Comparison of ENCODE assay signal across 16 cellular contexts in genomic region chr10:53006663-53007610, GRCh38.
DNase-seq lines count a peak whose midpoint lies in the region; ATAC-seq and TF ChIP-seq lines count a peak whose summit lies in the region.
"Had no signal": no experiment of that assay in that cellular context is flagged by ENCODE, and none has a peak within 500 bp of the region (broad histone marks: within the 10 kb centered on the region; RNA-seq: fewer than 3 reads in every experiment).

No MANE protein-coding gene starts in this region.

- no peaks in the 10 kb centered on the region for H3K36me3 ChIP-seq in neuron (ENCODE audit: insufficient read depth, low read length)
- H3K36me3 ChIP-seq in A673 (ENCODE audit: insufficient read depth, low read length, poor library complexity, severe bottlenecking) = no peaks in the 10 kb centered on the region
- H3K36me3 ChIP-seq: Peyer's patch had no signal

- peak; percentile 99 for ATAC-seq in left colon
- no peak for ATAC-seq in HG03442 (IDR thresholded peaks at IDR 0.05; ENCODE audit: unreplicated experiment)

- H3K4me3 ChIP-seq in neuron (ENCODE audit: low read length) = no peak overlapping the region
- no peak overlapping the region for H3K4me3 ChIP-seq in A673 (ENCODE audit: low read depth, low read length, poor library complexity, severe bottlenecking)
- H3K4me3 ChIP-seq: Peyer's patch had no signal

- H3K9me3 ChIP-seq in neuron (ENCODE audit: low read length) = no peaks in the 10 kb centered on the region
- peaks cover 4% of the 10 kb centered on the region for H3K9me3 ChIP-seq in A673 (ENCODE audit: low read depth, low read length, poor library complexity, severe bottlenecking)
- H3K9me3 ChIP-seq: Peyer's patch had no signal

- no peak overlapping the region for H3K27ac Mint-ChIP-seq in CD14-positive monocyte
- H3K27ac Mint-ChIP-seq: IgD-negative memory B cell had no signal

- H3K4me3 Mint-ChIP-seq in CD14-positive monocyte = no peak overlapping the region
- H3K4me3 Mint-ChIP-seq: IgD-negative memory B cell had no signal

- peaks cover 0 to 3% (median 0%) of the 10 kb centered on the region in 3 donors for H3K27me3 Mint-ChIP-seq in CD14-positive monocyte (ENCODE audit: low read depth in 3 of 3)
- H3K27me3 Mint-ChIP-seq: IgD-negative memory B cell had no signal

- DNase-seq in NCI-H345 (lab: John Stamatoyannopoulos, UW) (peak; percentile 12), NCI-H345 treated with DMSO at 0.1 percent for 48 hours (lab: John Stamatoyannopoulos, UW; ENCODE audit: unreplicated experiment) (no peak), left colon (no peak), HEK293T (ENCODE audit: extremely low spot score) (no peak), CD14-positive monocyte (ENCODE audit: low spot score) (no peak), A673 (ENCODE audit: low spot score) (no peak)
- DNase-seq: GF-D8, MV-4-11, NCI-H1436, NCI-H446, NCI-H748 treated with DMSO at 0.1 percent for 48 hours, Peyer's patch, SHP77 had no signal

- peak overlapping the region; percentile 61 for H2AFZ ChIP-seq in neuron (ENCODE audit: low read depth, low read length)

- no peak overlapping the region for H3K27ac ChIP-seq in A673 (ENCODE audit: low read depth, low read length, poor library complexity, severe bottlenecking)
- H3K27ac ChIP-seq: Peyer's patch had no signal

- H3K36me3 Mint-ChIP-seq in CD14-positive monocyte = peaks cover 0 to 2% of the 10 kb centered on the region in 2 donors
- H3K36me3 Mint-ChIP-seq: IgD-negative memory B cell had no signal

- peaks cover 2 to 5% (median 4%) of the 10 kb centered on the region in 7 donors for H3K9me3 Mint-ChIP-seq in CD14-positive monocyte
- H3K9me3 Mint-ChIP-seq: IgD-negative memory B cell had no signal

- CTCF ChIA-PET in HEK293T (lab: Yijun Ruan, JAX) = no interaction called here
- CTCF ChIA-PET in A673 (lab: Charles Lee) = no interaction called here

- peaks cover 13% of the 10 kb centered on the region for H3K4me1 Mint-ChIP-seq in CD14-positive monocyte
- H3K4me1 Mint-ChIP-seq: IgD-negative memory B cell had no signal

- intact Hi-C loops in left colon (cut with DNase I, micrococcal nuclease) = no loop called here
- intact Hi-C loops in CD14-positive monocyte (cut with micrococcal nuclease) = no loop called here
- intact Hi-C loops in A673 (cut with micrococcal nuclease; ENCODE audit: unreplicated experiment) = no loop called here

- H3K27me3 ChIP-seq in neuron (ENCODE audit: insufficient read depth, low read length) (no peaks in the 10 kb centered on the region), A673 (replicated peaks; ENCODE audit: insufficient read depth, low read depth, low read length, poor library complexity) (no peaks in the 10 kb centered on the region)
- H3K27me3 ChIP-seq: Peyer's patch had no signal

- no TSS peak for BruUV-seq in A673 (replicated peaks; lab: Mats Ljungman, UMichigan)

- H3K4me1 ChIP-seq in neuron (ENCODE audit: insufficient read depth, low read length) (peaks cover 3% of the 10 kb centered on the region), A673 (ENCODE audit: insufficient read depth, low read length, poor library complexity, severe bottlenecking) (no peaks in the 10 kb centered on the region)
- H3K4me1 ChIP-seq: Peyer's patch had no signal

- POLR2A ChIA-PET in HEK293T (lab: Yijun Ruan, JAX) (no interaction called here), A673 (lab: Charles Lee; ENCODE audit: low non-redundant PET) (no interaction called here)

- TF ChIP-seq CTCF in CD14-positive monocyte (IDR thresholded peaks at IDR 0.05) (no peak), A673 (conservative IDR thresholded peaks at IDR 0.05; ENCODE audit: low read depth, low read length) (no peak)

TF ChIP-seq in HEK293T, 16 proteins besides CTCF, POLR2A, EP300 and RAD21:
- TF ChIP-seq ELF4 (IDR thresholded peaks at IDR 0.05) (no peak), BHLHE40 (IDR thresholded peaks at IDR 0.05; ENCODE audit: borderline replicate concordance) (no peak), CTBP1 (IDR thresholded peaks at IDR 0.05; ENCODE audit: borderline replicate concordance) (no peak), FOXK2 (IDR thresholded peaks at IDR 0.05) (no peak), FOXM1 (IDR thresholded peaks at IDR 0.05; ENCODE audit: borderline replicate concordance) (no peak), SUZ12 (IDR thresholded peaks at IDR 0.05) (no peak), NFRKB (IDR thresholded peaks at IDR 0.05) (no peak), FOXA1 (IDR thresholded peaks at IDR 0.05) (no peak), ZNF384 (IDR thresholded peaks at IDR 0.05) (no peak)
